ENCODE assay signal across 8 cellular contexts in the genomic region with DNA sequence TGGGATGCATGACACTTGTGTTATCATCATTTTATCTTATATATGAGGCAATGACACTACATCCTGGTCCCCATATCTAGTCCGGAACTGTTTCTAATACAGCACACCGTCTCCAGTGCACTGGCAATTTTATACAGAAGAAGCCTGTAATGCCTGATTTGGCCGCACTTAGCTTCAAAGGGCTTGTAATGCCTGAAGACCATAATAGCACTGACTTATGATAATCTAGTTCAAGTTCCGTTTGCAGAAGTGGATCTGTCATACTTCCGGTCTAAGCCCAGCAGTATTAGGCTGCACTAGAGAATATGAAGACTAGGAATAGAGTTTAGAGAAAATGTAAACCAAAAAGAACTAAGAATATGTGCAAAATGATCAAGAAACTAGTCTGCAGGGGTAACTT. TPM values are rescaled to one million over a fixed set of nuclear protein-coding genes. Genes with fewer than 3 reads are reported as not detected.
DNase-seq lines count a peak whose midpoint lies in the region; ATAC-seq, FAIRE-seq and TF ChIP-seq lines count a peak whose summit lies in the region.

No MANE protein-coding gene starts in this region.

- no peaks in the 10 kb centered on the region for H3K9me1 ChIP-seq in K562 (ENCODE audit: control insufficient read depth, insufficient read depth, low read length)

- H3K9ac ChIP-seq in K562 (ENCODE audit: insufficient read depth in 1 of 2, low read depth in 2 of 2, low read length in 2 of 2): peak overlapping the region in 1 of 2 experiments; percentile 98; a peak in 3 of 4 replicates
- H3K9ac ChIP-seq in liver (ENCODE audit: low read depth in 1 of 2, low read length in 2 of 2): peak overlapping the region; percentile 92 to 97

- TF ChIP-seq EP300 in K562 (IDR thresholded peaks at IDR 0.05; ENCODE audit: low read length): no peak

- DNase-seq in heart right ventricle (no peak), cardiac septum (ENCODE audit: low spot score) (no peak), NCI-H69 (lab: John Stamatoyannopoulos, UW) (peak; percentile 15), K562 (ENCODE audit: extremely low read depth in 1 of 4, low spot score in 3 of 4) (peak in 1 of 4 experiments; percentile 39), upper lobe of right lung (no peak), inferior parietal cortex (ENCODE audit: extremely low spot score) (no peak)
- no peak for DNase-seq in stimulated activated CD4-positive, alpha-beta T cell treated with anti-CD3 and anti-CD28 coated beads, Interleukin-4, amount 100 ng/mL, for 1 hour

- in situ Hi-C loops in K562 (cut with MboI): no loop called here

- no peak for ATAC-seq in heart right ventricle
- peak; percentile 16; the same call in 2 of the 3 replicates for ATAC-seq in K562
- ATAC-seq in upper lobe of right lung: no peak

- H3K9me3 ChIP-seq in heart right ventricle (no peaks in the 10 kb centered on the region), K562 (replicated peaks; ENCODE audit: control insufficient read depth, insufficient read depth, low read depth, low read length) (no peaks in the 10 kb centered on the region), liver (ENCODE audit: control insufficient read depth in 4 of 4, low read length in 3 of 4) (no peaks in the 10 kb centered on the region), upper lobe of right lung (no peaks in the 10 kb centered on the region)

- TF ChIP-seq CTCF in heart right ventricle (IDR thresholded peaks at IDR 0.05): no peak
- no peak for TF ChIP-seq CTCF in K562 (IDR thresholded peaks at IDR 0.05 in 2 of 3, conservative IDR thresholded peaks at IDR 0.05 in 1 of 3; ENCODE audit: insufficient read depth in 2 of 3, low read depth in 1 of 3, low read length in 3 of 3)
- TF ChIP-seq CTCF in liver (IDR thresholded peaks at IDR 0.05; ENCODE audit: low read depth, low read length, missing input control): no peak
- TF ChIP-seq CTCF in upper lobe of right lung (IDR thresholded peaks at IDR 0.05): no peak

- peaks cover 11% of the 10 kb centered on the region; the same call in 1 of the 2 replicates for H4K20me1 ChIP-seq in K562 (replicated peaks; ENCODE audit: control insufficient read depth, insufficient read depth, low read length)

- FAIRE-seq in K562 (lab: Jason Lieb, UNC): peak; percentile 57

- no TSS peak for BruUV-seq in K562 (replicated peaks; lab: Mats Ljungman, UMichigan)

- H3K4me3 ChIP-seq in heart right ventricle (peak overlapping the region; percentile 72 to 99 (median 90)), K562 (peak overlapping the region; percentile 98), liver (ENCODE audit: low read depth in 1 of 3, low read length in 3 of 3) (peak overlapping the region; percentile 81 to 94 (median 90)), upper lobe of right lung (peak overlapping the region; percentile 94)

- intact Hi-C loops in heart right ventricle (cut with DNase I) (loop anchor here in 1 of 10 donors (2.0 to 10.0 kb wide), 2 partner anchors 31 to 757 kb away; partner anchors contain the start of gene GTF2A2), cardiac septum (cut with DNase I) (no loop called here), K562 (cut with micrococcal nuclease) (loop anchor here (2.0 kb wide), 1 partner anchor 791 kb away; the partner anchor contains the start of gene ICE2), upper lobe of right lung (cut with DNase I) (no loop called here)

- H3K27me3 ChIP-seq in heart right ventricle (no peaks in the 10 kb centered on the region), K562 (ENCODE audit: control insufficient read depth in 2 of 2, insufficient read depth in 2 of 2, low read length in 2 of 2) (no peaks in the 10 kb centered on the region), liver (ENCODE audit: control insufficient read depth in 4 of 4, insufficient read depth in 4 of 4, low read length in 3 of 4) (no peaks in the 10 kb centered on the region), upper lobe of right lung (no peaks in the 10 kb centered on the region)

- 13 to 14% methylated on average over 5 of the region's 5 CpGs for WGBS in heart right ventricle, 2 donors
- WGBS in K562 (ENCODE audit: insufficient coverage, low coverage, missing lambda C conversion rate): 0% methylated on average over 5 of the region's 5 CpGs
- WGBS in liver: 16% methylated on average over 5 of the region's 5 CpGs

- peaks cover 0 to 23% (median 0%) of the 10 kb centered on the region in 9 donors for H3K36me3 ChIP-seq in heart right ventricle
- peaks cover 31% of the 10 kb centered on the region for H3K36me3 ChIP-seq in K562 (ENCODE audit: control insufficient read depth, insufficient read depth, low read length)
- H3K36me3 ChIP-seq in liver (ENCODE audit: control insufficient read depth in 4 of 4, insufficient read depth in 3 of 4, low read depth in 1 of 4, low read length in 3 of 4): no peaks in the 10 kb centered on the region
- H3K36me3 ChIP-seq in upper lobe of right lung: peaks cover 8% of the 10 kb centered on the region

- TF ChIP-seq POLR2A in K562 (conservative IDR thresholded peaks at IDR 0.05): no peak

- H3K27ac ChIP-seq in heart right ventricle (peak overlapping the region in 9 of 10 donors; percentile 95 to 99 (median 99)), K562 (ENCODE audit: extremely low read depth, low read depth, low read length) (peak overlapping the region; percentile 99), liver (ENCODE audit: low read depth in 1 of 2, low read length in 2 of 2) (peak overlapping the region; percentile 98 to 100), upper lobe of right lung (peak overlapping the region; percentile 99)

- peaks cover 0 to 61% (median 38%) of the 10 kb centered on the region in 9 donors for H3K4me1 ChIP-seq in heart right ventricle
- peaks cover 12 to 17% of the 10 kb centered on the region in 2 experiments for H3K4me1 ChIP-seq in K562 (replicated peaks in 1 of 2; ENCODE audit: control insufficient read depth in 2 of 2, insufficient read depth in 2 of 2, low read length in 2 of 2)
- H3K4me1 ChIP-seq in liver (ENCODE audit: control insufficient read depth in 4 of 4, insufficient read depth in 4 of 4, low read length in 3 of 4): peaks cover 12 to 47% (median 44%) of the 10 kb centered on the region in 4 donors
- H3K4me1 ChIP-seq in upper lobe of right lung: peaks cover 45% of the 10 kb centered on the region

- peak overlapping the region; percentile 87 for H3K4me2 ChIP-seq in K562 (ENCODE audit: insufficient read depth, low read length)

- CTCF ChIA-PET in K562 (lab: Yijun Ruan, JAX; ENCODE audit: low intra/inter-chr PET ratio): no interaction called here

- TF ChIP-seq RAD21 in K562 (CRISPR knock-in tag; conservative IDR thresholded peaks at IDR 0.05 in 1 of 2, IDR thresholded peaks at IDR 0.05 in 1 of 2): no peak
- no peak for TF ChIP-seq RAD21 in liver (IDR thresholded peaks at IDR 0.05)

- H2AFZ ChIP-seq in K562 (ENCODE audit: low read depth, low read length): no peak overlapping the region

- POLR2A ChIA-PET in K562 (lab: Yijun Ruan, JAX): interaction anchor here (1.0 to 2.0 kb wide), 4 partner anchors 30 to 790 kb away, joined by 3 to 6 read pairs (median 4); partner anchors contain the start of gene GTF2A2

- H3K79me2 ChIP-seq in K562 (ENCODE audit: control insufficient read depth, insufficient read depth, low read length): peaks cover 63% of the 10 kb centered on the region

RNA-seq across cellular contexts. Expression of gene BNIP2, which starts 1.3 kb away (rescaled TPM):
- total RNA-seq in heart right ventricle (10 to 100 TPM; 65.2 to 96.6 (median 80.2) TPM), cardiac septum (87.4 TPM), K562 (2014; rRNA removed) (64.5 and 88.0 TPM in 2 replicates), K562 (2014; rRNA removed; fragmentation: Illumina TruSeq; extraction: Trizol) (63.4 and 82.2 TPM in 2 replicates), K562 (2015; rRNA removed; fragmentation: Illumina TruSeq; extraction: Trizol) (53.2 and 53.7 TPM in 2 replicates), K562 (2021) (38.6 and 46.6 TPM in 2 replicates), liver (10 to 100 TPM; 32.4 to 73.6 TPM), upper lobe of right lung (105 TPM)
- polyA plus RNA-seq in heart right ventricle (10 to 100 TPM; 28.3 to 29.2 TPM), K562 (2011; rRNA removed) (26.7 and 44.8 TPM in 2 replicates), K562 (2014; fragmentation: Illumina TruSeq; extraction: Trizol) (50.8 and 52.5 TPM in 2 replicates), K562 (2014; fragmentation: Nextera tagmentation; extraction: Ambion mirVana) (10 to 100 TPM; 19.6 to 22.2 TPM), K562 (2014; rRNA removed) (54.8 and 73.8 TPM in 2 replicates), liver (10 to 100 TPM; 17.4 to 26.7 TPM)
- total RNA-seq in K562 (2011; cell fraction: chromatin; rRNA removed; ENCODE audit: low replicate concordance): 33.5 and 119 TPM in 2 replicates
- total RNA-seq in K562 (2011; cell fraction: nucleolus; rRNA removed): 18.8 and 20.8 TPM in 2 replicates
- 43.7 and 69.2 TPM in 2 replicates for total RNA-seq in K562 (2011; cell fraction: nucleoplasm; rRNA removed)
- 17.8 and 17.9 TPM in 2 replicates for polyA plus RNA-seq in K562 (2011; cell fraction: cytosol; rRNA removed)
- polyA plus RNA-seq in K562 (2011; cell fraction: nucleus; rRNA removed): 16.2 and 18.5 TPM in 2 replicates
- 32.3 and 43.9 TPM in 2 replicates for polyA plus RNA-seq in K562 (2012)
- polyA minus RNA-seq in K562 (2011; rRNA and poly(A)+ RNA removed): 47.9 and 51.4 TPM in 2 replicates
- 27.0 and 32.9 TPM in 2 replicates for polyA minus RNA-seq in K562 (2011; cell fraction: cytosol; rRNA and poly(A)+ RNA removed)
- 21.9 and 50.0 TPM in 2 replicates for polyA minus RNA-seq in K562 (2011; cell fraction: nucleus; rRNA and poly(A)+ RNA removed)

RNA-seq across cellular contexts. Expression of gene GTF2A2, which starts 30.5 kb away (rescaled TPM):
- total RNA-seq in heart right ventricle (100 to 1,000 TPM; 121 to 150 (median 129) TPM), cardiac septum (105 TPM), K562 (2014; rRNA removed) (104 and 128 TPM in 2 replicates), K562 (2014; rRNA removed; fragmentation: Illumina TruSeq; extraction: Trizol) (173 and 212 TPM in 2 replicates), K562 (2015; rRNA removed; fragmentation: Illumina TruSeq; extraction: Trizol) (144 and 167 TPM in 2 replicates), K562 (2021) (220 and 237 TPM in 2 replicates), liver (10 to 100 TPM; 11.7 to 24.9 TPM), upper lobe of right lung (73.6 TPM)
- polyA plus RNA-seq in heart right ventricle (100 to 1,000 TPM in 1 of 2 donors, 10 to 100 TPM in 1; 56.9 to 120 TPM), K562 (2011; rRNA removed) (106 and 159 TPM in 2 replicates), K562 (2014; fragmentation: Illumina TruSeq; extraction: Trizol) (149 and 172 TPM in 2 replicates), K562 (2014; fragmentation: Nextera tagmentation; extraction: Ambion mirVana) (100 to 1,000 TPM; 523 to 656 TPM), K562 (2014; rRNA removed) (133 TPM in 2 replicates), liver (100 to 1,000 TPM in 1 of 2 donors, 10 to 100 TPM in 1; 29.6 to 101 TPM)
- total RNA-seq in K562 (2011; cell fraction: chromatin; rRNA removed; ENCODE audit: low replicate concordance): 10.7 and 24.3 TPM in 2 replicates
- total RNA-seq in K562 (2011; cell fraction: nucleolus; rRNA removed): 9.5 and 11.7 TPM in 2 replicates
- 17.7 and 36.6 TPM in 2 replicates for total RNA-seq in K562 (2011; cell fraction: nucleoplasm; rRNA removed)
- polyA plus RNA-seq in K562 (2011; cell fraction: cytosol; rRNA removed): 73.3 and 80.2 TPM in 2 replicates
- 32.4 and 47.1 TPM in 2 replicates for polyA plus RNA-seq in K562 (2011; cell fraction: nucleus; rRNA removed)
- polyA plus RNA-seq in K562 (2012): 118 and 160 TPM in 2 replicates
- 30.8 and 33.9 TPM in 2 replicates for polyA minus RNA-seq in K562 (2011; rRNA and poly(A)+ RNA removed)
- 15.9 and 44.0 TPM in 2 replicates for polyA minus RNA-seq in K562 (2011; cell fraction: cytosol; rRNA and poly(A)+ RNA removed)
- polyA minus RNA-seq in K562 (2011; cell fraction: nucleus; rRNA and poly(A)+ RNA removed): 12.9 and 18.3 TPM in 2 replicates
